Comparison of ENCODE assay signal across 17 cellular contexts in the genomic region with DNA sequence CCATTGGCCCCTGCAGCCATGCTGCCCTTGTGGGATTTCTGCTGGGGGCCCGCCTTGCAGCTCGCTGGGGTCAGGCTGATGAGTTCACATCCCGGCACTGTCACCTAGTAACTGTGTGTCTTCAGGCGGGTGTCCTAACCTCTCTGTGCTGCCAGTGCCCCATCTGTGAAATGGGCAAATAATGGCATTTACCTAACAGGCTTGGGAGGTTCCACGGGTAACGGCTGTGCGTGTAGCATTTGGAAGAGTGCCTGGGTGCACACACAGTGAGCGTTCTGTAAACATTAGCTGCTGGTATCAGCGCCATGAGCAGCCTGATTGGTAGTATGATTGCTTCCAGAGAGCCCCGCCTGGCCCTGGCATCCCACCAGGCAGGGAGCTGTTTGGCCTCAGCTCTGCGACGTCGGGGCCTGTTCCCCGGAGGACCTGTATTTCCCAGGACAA.
DNase-seq lines count a peak whose midpoint lies in the region; ATAC-seq, FAIRE-seq and TF ChIP-seq lines count a peak whose summit lies in the region.
"Had no signal": no experiment of that assay in that cellular context is flagged by ENCODE, and none has a peak within 500 bp of the region (broad histone marks: within the 10 kb centered on the region; RNA-seq: fewer than 3 reads in every experiment).

No MANE protein-coding gene starts in this region.

- H3K9me3 ChIP-seq in DOHH2 (ENCODE audit: control insufficient read depth, insufficient read depth, low read length) (no peaks in the 10 kb centered on the region), K562 (replicated peaks; ENCODE audit: control insufficient read depth, insufficient read depth, low read depth, low read length) (no peaks in the 10 kb centered on the region), sigmoid colon (no peaks in the 10 kb centered on the region), gastroesophageal sphincter (no peaks in the 10 kb centered on the region)
- H3K9me3 ChIP-seq: esophagus squamous epithelium, prostate gland, testis had no signal

- H3K79me2 ChIP-seq in DOHH2 (ENCODE audit: control insufficient read depth, low read length) (no peaks in the 10 kb centered on the region), K562 (ENCODE audit: control insufficient read depth, insufficient read depth, low read length) (peaks cover 3% of the 10 kb centered on the region; the same call in 2 of the 3 replicates)

- no TSS peak for BruUV-seq in K562 (replicated peaks; lab: Mats Ljungman, UMichigan)

- 86% methylated on average over 14 of the region's 14 CpGs for WGBS in K562 (ENCODE audit: insufficient coverage, low coverage, missing lambda C conversion rate)
- 26 to 66% methylated on average over 14 of the region's 14 CpGs for WGBS in sigmoid colon, 2 donors
- 80% methylated on average over 2 of the region's 14 CpGs; no CpG with 5 or more reads in 1 of the 2 donors for WGBS in gastroesophageal sphincter (ENCODE audit: low coverage in 1 of 2), 2 donors

- no peaks in the 10 kb centered on the region for H3K36me3 ChIP-seq in DOHH2 (ENCODE audit: control insufficient read depth, low read length)
- H3K36me3 ChIP-seq in K562 (ENCODE audit: control insufficient read depth, insufficient read depth, low read length): no peaks in the 10 kb centered on the region
- H3K36me3 ChIP-seq in sigmoid colon: no peaks in the 10 kb centered on the region
- H3K36me3 ChIP-seq in gastroesophageal sphincter: peaks cover 0 to 4% of the 10 kb centered on the region in 2 donors
- H3K36me3 ChIP-seq: esophagus squamous epithelium, prostate gland had no signal

- ATAC-seq in K562: no peak
- no peak for ATAC-seq in gastroesophageal sphincter
- ATAC-seq: left lobe of liver, T-helper 17 cell had no signal

- H3K4me3 ChIP-seq in DOHH2 (ENCODE audit: low read length) (no peak overlapping the region), K562 (no peak overlapping the region), sigmoid colon (no peak overlapping the region), gastroesophageal sphincter (no peak overlapping the region)
- H3K4me3 ChIP-seq: esophagus squamous epithelium, prostate gland, testis had no signal

- TF ChIP-seq POLR2A in K562 (conservative IDR thresholded peaks at IDR 0.05): no peak
- TF ChIP-seq POLR2A in sigmoid colon (IDR thresholded peaks at IDR 0.05): no peak
- TF ChIP-seq POLR2A in gastroesophageal sphincter (IDR thresholded peaks at IDR 0.05): no peak

- POLR2A ChIA-PET in K562 (lab: Yijun Ruan, JAX): interaction anchor here (0.7 to 1.3 kb wide), 6 partner anchors 16 to 245 kb away, joined by 3 to 4 read pairs (median 3); no protein-coding TSS in a partner anchor

- H3K27me3 ChIP-seq in DOHH2 (ENCODE audit: control insufficient read depth, low read length) (peaks cover 4% of the 10 kb centered on the region; the same call in 1 of the 2 replicates), K562 (ENCODE audit: control insufficient read depth in 2 of 2, insufficient read depth in 2 of 2, low read length in 2 of 2) (no peaks in the 10 kb centered on the region), sigmoid colon (no peaks in the 10 kb centered on the region), gastroesophageal sphincter (no peaks in the 10 kb centered on the region)
- H3K27me3 ChIP-seq: testis had no signal

- H3K9ac ChIP-seq in K562 (ENCODE audit: insufficient read depth in 1 of 2, low read depth in 2 of 2, low read length in 2 of 2): peak overlapping the region in 1 of 2 experiments; percentile 31; a peak in 1 of 4 replicates

- no peaks in the 10 kb centered on the region for H3K9me1 ChIP-seq in K562 (ENCODE audit: control insufficient read depth, insufficient read depth, low read length)

- H4K20me1 ChIP-seq in DOHH2 (ENCODE audit: control insufficient read depth, insufficient read depth, low read depth, low read length) (no peaks in the 10 kb centered on the region), K562 (replicated peaks; ENCODE audit: control insufficient read depth, insufficient read depth, low read length) (peaks cover 4% of the 10 kb centered on the region; the same call in 1 of the 2 replicates)

- H3K4me1 ChIP-seq in DOHH2 (ENCODE audit: control insufficient read depth, low read length) (peaks cover 54% of the 10 kb centered on the region), K562 (replicated peaks in 1 of 2; ENCODE audit: control insufficient read depth in 2 of 2, insufficient read depth in 2 of 2, low read length in 2 of 2) (peaks cover 2 to 68% of the 10 kb centered on the region in 2 experiments; a peak in 2 of 5 replicates), sigmoid colon (peaks cover 0 to 48% (median 39%) of the 10 kb centered on the region in 4 donors), gastroesophageal sphincter (peaks cover 0 to 28% (median 0%) of the 10 kb centered on the region in 3 donors)

- TF ChIP-seq CTCF in DOHH2 (IDR thresholded peaks at IDR 0.05; ENCODE audit: low read depth, low read length, poor library complexity, severe bottlenecking) (no peak), K562 (IDR thresholded peaks at IDR 0.05 in 2 of 3, conservative IDR thresholded peaks at IDR 0.05 in 1 of 3; ENCODE audit: insufficient read depth in 2 of 3, low read depth in 1 of 3, low read length in 3 of 3) (no peak), sigmoid colon (IDR thresholded peaks at IDR 0.05) (no peak), gastroesophageal sphincter (IDR thresholded peaks at IDR 0.05) (no peak)

- H3K27ac ChIP-seq in DOHH2 (ENCODE audit: low read depth, low read length) (no peak overlapping the region), K562 (ENCODE audit: extremely low read depth, low read depth, low read length) (no peak overlapping the region), sigmoid colon (peak overlapping the region in 3 of 4 donors; percentile 62 to 75 (median 74)), gastroesophageal sphincter (no peak overlapping the region)
- H3K27ac ChIP-seq: esophagus squamous epithelium, prostate gland, testis had no signal

- in situ Hi-C loops in K562 (cut with MboI): no loop called here

- TF ChIP-seq EP300 in K562 (IDR thresholded peaks at IDR 0.05; ENCODE audit: low read length) (no peak), sigmoid colon (IDR thresholded peaks at IDR 0.05) (no peak), gastroesophageal sphincter (IDR thresholded peaks at IDR 0.05) (no peak)

- CTCF ChIA-PET in K562 (lab: Yijun Ruan, JAX; ENCODE audit: low intra/inter-chr PET ratio): no interaction called here

- TF ChIP-seq RAD21 in K562 (CRISPR knock-in tag; conservative IDR thresholded peaks at IDR 0.05 in 1 of 2, IDR thresholded peaks at IDR 0.05 in 1 of 2): no peak

- DNase-seq in NCI-H2081 treated with DMSO at 0.1 percent for 48 hours (lab: John Stamatoyannopoulos, UW) (peak; percentile 56), K562 (ENCODE audit: extremely low read depth in 1 of 4, low spot score in 3 of 4) (peak in 1 of 4 experiments; percentile 43), sigmoid colon (peak; percentile 84), NCI-H1417 treated with DMSO at 0.1 percent for 48 hours (lab: John Stamatoyannopoulos, UW) (no peak)
- DNase-seq in stimulated activated CD4-positive, alpha-beta T cell treated with anti-CD3 and anti-CD28 coated beads, Interleukin-1b, Interleukin-23, amount 100 ng/mL, for 48 hours: no peak
- DNase-seq: activated CD4-positive, alpha-beta memory T cell treated with anti-CD3 and anti-CD28 coated beads, Interleukin-2, amount 10 ng/mL, durations not matched to agents 7 days and 5 days; aorta; CD4-positive, alpha-beta memory T cell; esophagus squamous epithelium; NCI-H226; stimulated activated CD4-positive, alpha-beta T cell treated with anti-CD3 and anti-CD28 coated beads, Interleukin-15, amount 100 ng/mL, for 24 hours; T-helper 17 cell; testis had no signal

- no peaks in the 10 kb centered on the region for H3K9me2 ChIP-seq in DOHH2 (replicated peaks; ENCODE audit: control insufficient read depth, low read length)

- no peak overlapping the region for H2AFZ ChIP-seq in K562 (ENCODE audit: low read depth, low read length)

- H3K4me2 ChIP-seq in DOHH2 (ENCODE audit: low read length) (peak overlapping the region; percentile 43; the same call in 1 of the 2 replicates), K562 (ENCODE audit: insufficient read depth, low read length) (no peak overlapping the region)

- FAIRE-seq in K562 (lab: Jason Lieb, UNC): no peak

- intact Hi-C loops in K562 (cut with micrococcal nuclease) (no loop called here), sigmoid colon (cut with DNase I) (no loop called here)

- no peaks in the 10 kb centered on the region; the same call in 1 of the 2 replicates for H3F3A ChIP-seq in DOHH2 (ENCODE audit: control insufficient read depth, insufficient read depth)

TF ChIP-seq in K562, 482 proteins besides CTCF, POLR2A, EP300 and RAD21 (continues in another document):
- TF ChIP-seq, protein P1, sequence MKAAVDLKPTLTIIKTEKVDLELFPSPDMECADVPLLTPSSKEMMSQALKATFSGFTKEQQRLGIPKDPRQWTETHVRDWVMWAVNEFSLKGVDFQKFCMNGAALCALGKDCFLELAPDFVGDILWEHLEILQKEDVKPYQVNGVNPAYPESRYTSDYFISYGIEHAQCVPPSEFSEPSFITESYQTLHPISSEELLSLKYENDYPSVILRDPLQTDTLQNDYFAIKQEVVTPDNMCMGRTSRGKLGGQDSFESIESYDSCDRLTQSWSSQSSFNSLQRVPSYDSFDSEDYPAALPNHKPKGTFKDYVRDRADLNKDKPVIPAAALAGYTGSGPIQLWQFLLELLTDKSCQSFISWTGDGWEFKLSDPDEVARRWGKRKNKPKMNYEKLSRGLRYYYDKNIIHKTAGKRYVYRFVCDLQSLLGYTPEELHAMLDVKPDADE (conservative IDR thresholded peaks at IDR 0.05; ENCODE audit: control insufficient read depth, low read depth, low read length): no peak
- TF ChIP-seq FOXA3 (CRISPR knock-in tag; conservative IDR thresholded peaks at IDR 0.05 in 1 of 2, IDR thresholded peaks at IDR 0.05 in 1 of 2) (0 out of 4 replicates have a peak, but pooled peaks of 1 of the 2 experiments have one; percentile 56), SMARCA5 (IDR thresholded peaks at IDR 0.05) (peak; percentile 91), CBX1 (IDR thresholded peaks at IDR 0.05; ENCODE audit: low read depth) (peak; percentile 76; the same call in 1 of the 2 replicates), ZNF507 (tag; conservative IDR thresholded peaks at IDR 0.05) (no peak), NR2C2 (CRISPR knock-in tag; IDR thresholded peaks at IDR 0.05) (0 out of 2 replicates have a peak, but pooled peaks have one; percentile 30), NR2C2 (tag; IDR thresholded peaks at IDR 0.05) (no peak), PRPF4 (IDR thresholded peaks at IDR 0.05; ENCODE audit: insufficient read depth, low read depth, low read length, poor library complexity, severe bottlenecking) (no peak), ZNF282 (CRISPR knock-in tag; IDR thresholded peaks at IDR 0.05) (no peak), KLF1 (tag; IDR thresholded peaks at IDR 0.05) (no peak)

Comparison
In these comparisons a context has a peak if more than half of its experiments do, and no peak if none do; other contexts are left out.
1. H3K27ac ChIP-seq: peak in sigmoid colon (3 of 4); none in DOHH2 (single experiment), K562 (single experiment) and gastroesophageal sphincter (0 of 4).
2. DNase-seq: peak in NCI-H2081 treated with DMSO at 0.1 percent for 48 hours (single experiment) and sigmoid colon (single experiment); none in NCI-H1417 treated with DMSO at 0.1 percent for 48 hours (single experiment) and stimulated activated CD4-positive, alpha-beta T cell treated with anti-CD3 and anti-CD28 coated beads, Interleukin-1b, Interleukin-23, amount 100 ng/mL, for 48 hours (single experiment).